14 cellular contexts compared by ENCODE assay signal in the genomic region with DNA sequence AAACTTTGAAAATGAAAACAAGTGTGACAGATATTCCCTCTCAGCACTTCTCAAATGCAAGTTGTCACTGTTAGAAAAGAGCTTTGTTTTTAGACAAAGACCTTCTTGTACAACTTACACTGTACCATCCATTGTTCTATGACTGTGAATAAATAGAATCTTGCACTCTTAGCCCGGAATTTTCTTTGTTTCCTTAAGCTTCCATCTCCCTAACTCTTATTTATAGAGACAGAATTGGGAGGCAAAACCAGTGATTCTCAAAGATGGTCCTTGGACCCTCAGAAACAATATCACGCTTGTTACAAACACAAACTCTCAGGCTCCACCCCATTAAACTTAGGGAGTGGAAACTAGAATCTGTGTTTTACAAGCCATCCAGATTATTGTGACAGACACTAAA. TPM values are rescaled to one million over a fixed set of nuclear protein-coding genes. Genes with fewer than 3 reads are reported as not detected.
DNase-seq lines count a peak whose midpoint lies in the region; TF ChIP-seq lines count a peak whose summit lies in the region.
"Not testable (repeated sequence)": the region's sequence is repeated elsewhere in the genome, so short reads cannot be mapped to it uniquely, and the experiment has no call there.
"Had no signal": no experiment of that assay in that cellular context is flagged by ENCODE, and none has a peak within 500 bp of the region (broad histone marks: within the 10 kb centered on the region; RNA-seq: fewer than 3 reads in every experiment).

No MANE protein-coding gene starts in this region.

- TF ChIP-seq CTCF in VCaP (conservative IDR thresholded peaks at IDR 0.05), result not testable (repeated sequence)

- peak overlapping the region; percentile 99; the same call in 1 of the 2 replicates for H3K27ac ChIP-seq in VCaP
- H3K27ac ChIP-seq in cingulate gyrus (ENCODE audit: low read depth, low read length), result peak overlapping the region; percentile 88
- H3K27ac ChIP-seq in temporal lobe (ENCODE audit: low read depth, low read length), result peak overlapping the region; percentile 94

- DNase-seq in COLO829 (ENCODE audit: low spot score) (peak; percentile 20), globus pallidus (ENCODE audit: low spot score) (peak; percentile 90), medulla oblongata (ENCODE audit: extremely low spot score) (peak; percentile 82), retina (peak; percentile 26)

RNA-seq across cellular contexts. Expression of gene FOLH1, which starts 18.1 kb away (rescaled TPM):
- total RNA-seq in temporal lobe, result 1.7 TPM
- total RNA-seq: B cell; CD8-positive, alpha-beta T cell; G401; GM12878; H7; HFFc6; IMR-90 had no signal

Comparison
In these comparisons a context has a peak if more than half of its experiments do, and no peak if none do; other contexts are left out.
1. Peak in every context shown above with its lines: DNase-seq and H3K27ac ChIP-seq.
2. DNase-seq: peak in every context shown above with its lines; median percentile 90 in globus pallidus; 82 in medulla oblongata; 26 in retina; 20 in COLO829.